12 cellular contexts compared by ENCODE assay signal in the genomic region with DNA sequence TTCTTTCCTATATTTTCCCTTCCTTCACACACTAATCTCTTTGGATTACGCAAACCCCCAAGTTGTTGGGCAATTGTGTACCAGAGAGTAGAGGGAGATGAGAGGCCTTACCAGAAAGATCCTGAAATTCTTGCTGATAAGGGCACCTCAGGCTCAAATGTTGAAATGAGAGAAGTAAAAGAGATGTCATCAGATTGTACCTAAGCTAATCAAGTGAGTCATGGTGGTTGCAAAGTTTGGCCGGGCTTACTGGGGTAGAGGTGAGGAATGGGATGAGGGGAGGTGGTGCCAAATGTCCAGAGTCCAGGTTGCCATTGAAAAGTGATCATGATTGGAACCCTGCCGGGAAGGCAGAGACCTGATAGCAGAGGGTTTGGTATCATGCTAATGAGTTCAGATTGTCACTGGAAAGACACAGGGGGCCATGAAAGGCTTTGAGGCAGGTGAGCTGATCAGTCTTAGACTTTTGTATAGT. TPM values are rescaled to one million over a fixed set of nuclear protein-coding genes. Genes with fewer than 3 reads are reported as not detected.
DNase-seq lines count a peak whose midpoint lies in the region; ATAC-seq and TF ChIP-seq lines count a peak whose summit lies in the region.
"Had no signal": no experiment of that assay in that cellular context is flagged by ENCODE, and none has a peak within 500 bp of the region (broad histone marks: within the 10 kb centered on the region; RNA-seq: fewer than 3 reads in every experiment).

No MANE protein-coding gene starts in this region.

- no peak for TF ChIP-seq POLR2A in vagina (IDR thresholded peaks at IDR 0.05)

- H3K4me1 ChIP-seq in PC-3 (ENCODE audit: insufficient read depth, low read length): peaks cover 55% of the 10 kb centered on the region
- H3K4me1 ChIP-seq in fibroblast of lung (ENCODE audit: control insufficient read depth, extremely low read depth, insufficient read depth, low read length): peaks cover 29% of the 10 kb centered on the region
- H3K4me1 ChIP-seq in vagina: peaks cover 20% of the 10 kb centered on the region

- peak overlapping the region; percentile 2 for H3K27ac Mint-ChIP-seq in progenitor cell of endocrine pancreas
- H3K27ac Mint-ChIP-seq: GM23338, T-cell had no signal

- H3K4me3 Mint-ChIP-seq in progenitor cell of endocrine pancreas (ENCODE audit: low read depth): no peak overlapping the region
- H3K4me3 Mint-ChIP-seq: GM23338, T-cell had no signal

- H3K9me2 ChIP-seq in PC-3 (replicated peaks; ENCODE audit: low read length): no peaks in the 10 kb centered on the region

- BruUV-seq in PC-3 (replicated peaks; lab: Mats Ljungman, UMichigan): no TSS peak

- H3K36me3 Mint-ChIP-seq in progenitor cell of endocrine pancreas (ENCODE audit: insufficient read depth): no peaks in the 10 kb centered on the region
- H3K36me3 Mint-ChIP-seq: T-cell had no signal

- TF ChIP-seq CTCF in PC-3 (conservative IDR thresholded peaks at IDR 0.05; ENCODE audit: low read depth, low read length): no peak
- no peak for TF ChIP-seq CTCF in fibroblast of lung (conservative IDR thresholded peaks at IDR 0.05 in 1 of 2, IDR thresholded peaks at IDR 0.05 in 1 of 2; ENCODE audit: low read depth in 1 of 2, low read length in 2 of 2)
- TF ChIP-seq CTCF in progenitor cell of endocrine pancreas (IDR thresholded peaks at IDR 0.05; ENCODE audit: unreplicated experiment): no peak
- no peak for TF ChIP-seq CTCF in vagina (IDR thresholded peaks at IDR 0.05)

- peaks cover 11% of the 10 kb centered on the region for H3F3A ChIP-seq in PC-3 (ENCODE audit: low read length, unreplicated experiment)

- H3K9ac ChIP-seq in PC-3 (ENCODE audit: low read length) (peak overlapping the region; percentile 27; the same call in 1 of the 2 replicates), fibroblast of lung (ENCODE audit: insufficient read depth, low read length) (no peak overlapping the region)

- H3K4me1 Mint-ChIP-seq in progenitor cell of endocrine pancreas (ENCODE audit: low read depth): peaks cover 17% of the 10 kb centered on the region
- H3K4me1 Mint-ChIP-seq: T-cell had no signal

- H3K4me3 ChIP-seq in PC-3 (ENCODE audit: low read length) (no peak overlapping the region), fibroblast of lung (replicated peaks in 1 of 4; ENCODE audit: control extremely low read depth in 1 of 4, insufficient read depth in 1 of 4, low read depth in 3 of 4, low read length in 4 of 4) (no peak overlapping the region), vagina (no peak overlapping the region)
- H3K4me3 ChIP-seq: GM23338 had no signal

- H3K27me3 ChIP-seq in PC-3 (ENCODE audit: low read length): no peaks in the 10 kb centered on the region
- no peaks in the 10 kb centered on the region for H3K27me3 ChIP-seq in fibroblast of lung (ENCODE audit: control insufficient read depth, insufficient read depth, low read length)
- no peaks in the 10 kb centered on the region for H3K27me3 ChIP-seq in vagina

- H3K36me3 ChIP-seq in PC-3 (ENCODE audit: low read depth, low read length): no peaks in the 10 kb centered on the region
- H3K36me3 ChIP-seq in fibroblast of lung (ENCODE audit: control insufficient read depth, insufficient read depth, low read length): no peaks in the 10 kb centered on the region
- H3K36me3 ChIP-seq in vagina: no peaks in the 10 kb centered on the region

- POLR2A ChIA-PET in PC-3 (lab: Charles Lee; ENCODE audit: unreplicated experiment): interaction anchor here (0.5 to 0.6 kb wide), 3 partner anchors 23 to 155 kb away, joined by 3 to 8 read pairs (median 6); no protein-coding TSS in a partner anchor

- ATAC-seq in PC-3: peak; percentile 13; the same call in 1 of the 2 replicates
- ATAC-seq: GM23338, T-cell had no signal

- intact Hi-C loops in PC-3 (cut with micrococcal nuclease) (loop anchor here (10.0 kb wide), 1 partner anchor 258 kb away; a partner anchor contains a TSS), vagina (cut with DNase I) (no loop called here)

- H3K9me3 ChIP-seq in PC-3 (ENCODE audit: low read length): no peaks in the 10 kb centered on the region
- no peaks in the 10 kb centered on the region for H3K9me3 ChIP-seq in fibroblast of lung (ENCODE audit: control insufficient read depth, insufficient read depth, low read depth, low read length)
- no peaks in the 10 kb centered on the region for H3K9me3 ChIP-seq in vagina

- H3K27me3 Mint-ChIP-seq in progenitor cell of endocrine pancreas: peaks cover 29% of the 10 kb centered on the region
- H3K27me3 Mint-ChIP-seq: T-cell had no signal

- H3K4me2 ChIP-seq in PC-3 (ENCODE audit: low read length) (peak overlapping the region; percentile 55), fibroblast of lung (ENCODE audit: extremely low read depth, insufficient read depth, low read length) (no peak overlapping the region)
- H3K4me2 ChIP-seq: GM23338 had no signal

- no peaks in the 10 kb centered on the region for H3K79me2 ChIP-seq in PC-3 (ENCODE audit: low read length)
- H3K79me2 ChIP-seq in fibroblast of lung (ENCODE audit: control insufficient read depth, insufficient read depth, low read length): no peaks in the 10 kb centered on the region

- H4K20me1 ChIP-seq in PC-3 (ENCODE audit: low read length) (no peaks in the 10 kb centered on the region), fibroblast of lung (ENCODE audit: control insufficient read depth, extremely low read depth, insufficient read depth, low read length) (no peaks in the 10 kb centered on the region)

- DNase-seq in H4 (ENCODE audit: low spot score): peak; percentile 30
- DNase-seq in PC-3: peak; percentile 93
- peak; percentile 81 to 85 for DNase-seq in fibroblast of lung (ENCODE audit: low read depth in 2 of 2)
- DNase-seq in progenitor cell of endocrine pancreas (ENCODE audit: low spot score, unreplicated experiment): no peak
- DNase-seq in NCI-H1048 (lab: John Stamatoyannopoulos, UW): no peak
- no peak for DNase-seq in GOT3 (lab: John Stamatoyannopoulos, UW)
- no peak for DNase-seq in dedifferentiated amniotic fluid mesenchymal stem cell (ENCODE audit: extremely low spot score)
- DNase-seq in vagina (ENCODE audit: extremely low spot score in 2 of 2): no peak
- DNase-seq: activated T-cell treated with anti-CD3 and anti-CD28 coated beads, Interleukin-2, amount 50 U/mL, for 1 hour; T-cell had no signal

- peak overlapping the region; percentile 81 for H3K27ac ChIP-seq in PC-3 (ENCODE audit: low read length)
- peak overlapping the region; percentile 60 for H3K27ac ChIP-seq in fibroblast of lung (ENCODE audit: insufficient read depth, low read length)
- H3K27ac ChIP-seq in vagina: no peak overlapping the region

- H3K9me3 Mint-ChIP-seq in progenitor cell of endocrine pancreas (ENCODE audit: low read depth): no peaks in the 10 kb centered on the region
- H3K9me3 Mint-ChIP-seq: GM23338, T-cell had no signal

- CTCF ChIA-PET in PC-3 (lab: Charles Lee): no interaction called here

- no peak overlapping the region for H2AFZ ChIP-seq in PC-3 (ENCODE audit: low read length)
- no peak overlapping the region for H2AFZ ChIP-seq in fibroblast of lung (ENCODE audit: low read length)
- H2AFZ ChIP-seq: GM23338 had no signal

RNA-seq across cellular contexts. Expression of a gene that starts 43.1 kb away (rescaled TPM):
- not detected in 2 replicates for total RNA-seq in H4 (2014; rRNA removed; shearing (Covaris generic))
- not detected in 2 replicates for total RNA-seq in PC-3 (2014; rRNA removed)
- total RNA-seq in fibroblast of lung: not detected in 2 replicates
- not detected in 2 replicates for polyA plus RNA-seq in fibroblast of lung
- polyA plus RNA-seq in fibroblast of lung (2012): not detected in 2 replicates
- polyA minus RNA-seq in fibroblast of lung (ENCODE audit: low replicate concordance): not detected in 2 replicates
- not detected in 2 replicates for total RNA-seq in progenitor cell of endocrine pancreas
- not detected for total RNA-seq in vagina
- total RNA-seq: dermis microvascular lymphatic vessel endothelial cell, T-cell had no signal

Comparison
In these comparisons a context has a peak if more than half of its experiments do, and no peak if none do; other contexts are left out.
1. DNase-seq: peak in H4 (single experiment), PC-3 (single experiment) and fibroblast of lung (2 of 2); none in progenitor cell of endocrine pancreas (single experiment), NCI-H1048 (single experiment), GOT3 (single experiment), dedifferentiated amniotic fluid mesenchymal stem cell (single experiment) and vagina (0 of 2).